1 cellular context compared by ENCODE assay signal in the genomic region with DNA sequence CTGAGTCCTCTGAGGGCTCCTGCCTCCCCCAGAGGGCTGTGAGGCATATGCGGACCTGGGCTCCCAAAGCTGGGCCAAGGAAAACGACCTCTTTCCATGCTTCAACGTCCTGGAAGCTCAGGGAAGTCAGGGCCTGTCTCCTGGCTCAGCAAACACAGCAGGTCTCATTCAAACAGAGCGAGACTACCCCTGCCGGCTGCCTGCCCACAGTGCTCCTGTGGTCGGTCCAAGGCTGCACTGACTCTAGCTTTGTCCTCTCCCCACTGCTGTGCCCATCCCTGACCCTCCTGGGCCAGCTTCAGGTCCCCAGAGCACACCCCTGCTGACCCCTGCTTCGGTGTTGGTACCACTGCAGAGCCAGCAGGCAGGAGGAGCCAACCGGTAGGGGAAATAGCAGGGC.
TF ChIP-seq lines count a peak whose summit lies in the region.

No MANE protein-coding gene starts in this region.

TF ChIP-seq in H1, 55 proteins besides CTCF, POLR2A, EP300 and RAD21:
- TF ChIP-seq SRF (IDR thresholded peaks at IDR 0.05; ENCODE audit: low read depth, low read length) (no peak), RNF2 (IDR thresholded peaks at IDR 0.05; ENCODE audit: borderline replicate concordance, low read depth, low read length, missing control alignments, poor library complexity, severe bottlenecking) (no peak)
